Comparison of ENCODE assay signal across 1 cellular context in the genomic region with DNA sequence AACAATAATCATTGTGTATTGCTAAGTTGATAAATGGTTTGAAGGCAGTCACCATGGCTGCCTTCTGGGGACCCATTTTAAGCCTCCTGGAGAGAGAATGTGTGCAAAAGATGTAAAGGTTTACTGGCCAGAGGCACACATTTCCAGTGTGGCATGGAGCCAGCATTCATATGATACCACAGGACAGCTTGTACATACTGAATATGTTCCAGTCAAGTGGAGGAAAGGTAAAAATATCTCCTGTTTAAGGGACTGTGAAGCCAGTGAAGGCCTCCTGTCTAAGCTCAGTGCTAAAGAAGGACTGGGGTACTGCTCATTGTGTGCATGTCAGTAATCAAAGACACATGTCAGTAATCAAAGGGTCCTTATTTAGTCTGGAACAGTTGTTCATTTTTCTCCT.
TF ChIP-seq lines count a peak whose summit lies in the region.

No MANE protein-coding gene starts in this region.

TF ChIP-seq in SK-N-SH treated with all-trans-retinoic acid at 6 μM for 48 hours, 23 proteins besides CTCF, POLR2A, EP300 and RAD21 (continued from another document):
- TF ChIP-seq, protein P1, sequence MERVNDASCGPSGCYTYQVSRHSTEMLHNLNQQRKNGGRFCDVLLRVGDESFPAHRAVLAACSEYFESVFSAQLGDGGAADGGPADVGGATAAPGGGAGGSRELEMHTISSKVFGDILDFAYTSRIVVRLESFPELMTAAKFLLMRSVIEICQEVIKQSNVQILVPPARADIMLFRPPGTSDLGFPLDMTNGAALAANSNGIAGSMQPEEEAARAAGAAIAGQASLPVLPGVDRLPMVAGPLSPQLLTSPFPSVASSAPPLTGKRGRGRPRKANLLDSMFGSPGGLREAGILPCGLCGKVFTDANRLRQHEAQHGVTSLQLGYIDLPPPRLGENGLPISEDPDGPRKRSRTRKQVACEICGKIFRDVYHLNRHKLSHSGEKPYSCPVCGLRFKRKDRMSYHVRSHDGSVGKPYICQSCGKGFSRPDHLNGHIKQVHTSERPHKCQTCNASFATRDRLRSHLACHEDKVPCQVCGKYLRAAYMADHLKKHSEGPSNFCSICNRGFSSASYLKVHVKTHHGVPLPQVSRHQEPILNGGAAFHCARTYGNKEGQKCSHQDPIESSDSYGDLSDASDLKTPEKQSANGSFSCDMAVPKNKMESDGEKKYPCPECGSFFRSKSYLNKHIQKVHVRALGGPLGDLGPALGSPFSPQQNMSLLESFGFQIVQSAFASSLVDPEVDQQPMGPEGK (CRISPR knock-in tag; IDR thresholded peaks at IDR 0.05; ENCODE audit: borderline replicate concordance), result no peak
- TF ChIP-seq ZFP3 (CRISPR knock-in tag; IDR thresholded peaks at IDR 0.05), result no peak
- TF ChIP-seq SNAI2 (CRISPR knock-in tag; IDR thresholded peaks at IDR 0.05), result no peak
- TF ChIP-seq ZFP30 (CRISPR knock-in tag; IDR thresholded peaks at IDR 0.05), result no peak
- TF ChIP-seq RARB (CRISPR knock-in tag; IDR thresholded peaks at IDR 0.05), result no peak
- TF ChIP-seq, protein P2, sequence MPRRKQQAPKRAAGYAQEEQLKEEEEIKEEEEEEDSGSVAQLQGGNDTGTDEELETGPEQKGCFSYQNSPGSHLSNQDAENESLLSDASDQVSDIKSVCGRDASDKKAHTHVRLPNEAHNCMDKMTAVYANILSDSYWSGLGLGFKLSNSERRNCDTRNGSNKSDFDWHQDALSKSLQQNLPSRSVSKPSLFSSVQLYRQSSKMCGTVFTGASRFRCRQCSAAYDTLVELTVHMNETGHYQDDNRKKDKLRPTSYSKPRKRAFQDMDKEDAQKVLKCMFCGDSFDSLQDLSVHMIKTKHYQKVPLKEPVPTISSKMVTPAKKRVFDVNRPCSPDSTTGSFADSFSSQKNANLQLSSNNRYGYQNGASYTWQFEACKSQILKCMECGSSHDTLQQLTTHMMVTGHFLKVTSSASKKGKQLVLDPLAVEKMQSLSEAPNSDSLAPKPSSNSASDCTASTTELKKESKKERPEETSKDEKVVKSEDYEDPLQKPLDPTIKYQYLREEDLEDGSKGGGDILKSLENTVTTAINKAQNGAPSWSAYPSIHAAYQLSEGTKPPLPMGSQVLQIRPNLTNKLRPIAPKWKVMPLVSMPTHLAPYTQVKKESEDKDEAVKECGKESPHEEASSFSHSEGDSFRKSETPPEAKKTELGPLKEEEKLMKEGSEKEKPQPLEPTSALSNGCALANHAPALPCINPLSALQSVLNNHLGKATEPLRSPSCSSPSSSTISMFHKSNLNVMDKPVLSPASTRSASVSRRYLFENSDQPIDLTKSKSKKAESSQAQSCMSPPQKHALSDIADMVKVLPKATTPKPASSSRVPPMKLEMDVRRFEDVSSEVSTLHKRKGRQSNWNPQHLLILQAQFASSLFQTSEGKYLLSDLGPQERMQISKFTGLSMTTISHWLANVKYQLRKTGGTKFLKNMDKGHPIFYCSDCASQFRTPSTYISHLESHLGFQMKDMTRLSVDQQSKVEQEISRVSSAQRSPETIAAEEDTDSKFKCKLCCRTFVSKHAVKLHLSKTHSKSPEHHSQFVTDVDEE (CRISPR knock-in tag; IDR thresholded peaks at IDR 0.05), result no peak
- no peak for TF ChIP-seq ZNF565 (CRISPR knock-in tag; conservative IDR thresholded peaks at IDR 0.05; ENCODE audit: low read depth)
- no peak for TF ChIP-seq GLIS3 (CRISPR knock-in tag; IDR thresholded peaks at IDR 0.05)
- TF ChIP-seq ARNTL (CRISPR knock-in tag; IDR thresholded peaks at IDR 0.05; ENCODE audit: borderline replicate concordance, low read depth), result no peak
- no peak for TF ChIP-seq ESRRG (CRISPR knock-in tag; IDR thresholded peaks at IDR 0.05)
- TF ChIP-seq ISL1 (CRISPR knock-in tag; IDR thresholded peaks at IDR 0.05), result no peak
- no peak for TF ChIP-seq TOX (CRISPR knock-in tag; IDR thresholded peaks at IDR 0.05; ENCODE audit: borderline replicate concordance)
- TF ChIP-seq CSDC2 (CRISPR knock-in tag; IDR thresholded peaks at IDR 0.05), result no peak
- no peak for TF ChIP-seq ZNF70 (CRISPR knock-in tag; IDR thresholded peaks at IDR 0.05)
- TF ChIP-seq ZNF8 (CRISPR knock-in tag; IDR thresholded peaks at IDR 0.05), result no peak
